ENCODE assay signal across 8 cellular contexts in the genomic region with DNA sequence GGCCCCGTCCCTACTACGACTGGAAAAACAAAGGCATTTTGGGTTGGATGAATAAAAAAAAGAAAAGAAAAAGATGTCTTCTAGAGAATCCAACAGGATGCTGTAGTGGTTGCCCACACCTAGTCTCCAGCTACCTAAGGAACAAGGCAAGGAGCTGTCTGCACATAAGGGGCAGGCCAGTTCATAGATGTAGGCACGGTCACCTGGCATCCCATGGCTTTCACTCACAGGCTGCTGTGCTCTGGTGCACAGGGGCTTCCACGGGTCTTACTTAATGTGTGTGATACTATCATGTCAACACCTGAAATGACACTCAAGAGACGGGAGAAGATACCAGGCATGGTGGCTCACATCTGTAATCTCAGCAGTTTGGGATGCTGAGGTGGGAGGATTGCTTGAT. TPM values are rescaled to one million over a fixed set of nuclear protein-coding genes. Genes with fewer than 3 reads are reported as not detected.
DNase-seq lines count a peak whose midpoint lies in the region; ATAC-seq, FAIRE-seq and TF ChIP-seq lines count a peak whose summit lies in the region.

No MANE protein-coding gene starts in this region.

- no peaks in the 10 kb centered on the region for H3K9me3 ChIP-seq in CD8-positive, alpha-beta T cell (ENCODE audit: low read length)
- no peaks in the 10 kb centered on the region for H3K9me3 ChIP-seq in RWPE2 (ENCODE audit: severe bottlenecking)
- no peaks in the 10 kb centered on the region for H3K9me3 ChIP-seq in esophagus (ENCODE audit: control insufficient read depth in 2 of 2, insufficient read depth in 1 of 2, low read depth in 1 of 2, low read length in 1 of 2)
- H3K9me3 ChIP-seq in prostate gland = no peaks in the 10 kb centered on the region

- CTCF ChIA-PET in CD8-positive, alpha-beta T cell (lab: Charles Lee) = no interaction called here

- WGBS in esophagus, 2 donors = 61 to 72% methylated on average over 5 of the region's 5 CpGs
- WGBS in prostate gland = 62% methylated on average over 5 of the region's 5 CpGs

- H3K4me3 Mint-ChIP-seq in CD8-positive, alpha-beta T cell = peak overlapping the region; percentile 76

- H3K4me3 ChIP-seq in CD8-positive, alpha-beta T cell (ENCODE audit: low read depth, low read length) = peak overlapping the region; percentile 72
- H3K4me3 ChIP-seq in RWPE2 (ENCODE audit: severe bottlenecking) (peak overlapping the region; percentile 59), esophagus (ENCODE audit: low read depth in 1 of 2, low read length in 2 of 2) (peak overlapping the region; percentile 12 to 74), prostate gland (peak overlapping the region; percentile 84 to 92)

- no peak for ATAC-seq in CD8-positive, alpha-beta T cell
- ATAC-seq in RWPE2 (ENCODE audit: low read depth) = no peak
- ATAC-seq in left colon = no peak
- ATAC-seq in HG02981 (IDR thresholded peaks at IDR 0.05; ENCODE audit: unreplicated experiment) = no peak

- peak in 1 of 7 experiments; percentile 15 for DNase-seq in CD8-positive, alpha-beta T cell
- DNase-seq in RWPE2 (ENCODE audit: low spot score) (no peak), prostate gland (ENCODE audit: low spot score) (no peak), HTR-8/SVneo (ENCODE audit: insufficient read length, low spot score) (no peak), left colon (no peak), NCI-H2171 (lab: John Stamatoyannopoulos, UW) (no peak)

- TF ChIP-seq CTCF in CD8-positive, alpha-beta T cell (IDR thresholded peaks at IDR 0.05) = no peak
- TF ChIP-seq CTCF in RWPE2 (IDR thresholded peaks at IDR 0.05; ENCODE audit: poor library complexity, severe bottlenecking) (no peak), prostate gland (IDR thresholded peaks at IDR 0.05) (no peak)

- no peaks in the 10 kb centered on the region for H3K27me3 Mint-ChIP-seq in CD8-positive, alpha-beta T cell (ENCODE audit: low read depth)

- peaks cover 19% of the 10 kb centered on the region for H3K36me3 Mint-ChIP-seq in CD8-positive, alpha-beta T cell

- FAIRE-seq in HTR-8/SVneo (lab: Jason Lieb, UNC) = no peak

- no peak overlapping the region for H3K27ac ChIP-seq in CD8-positive, alpha-beta T cell (ENCODE audit: low read depth, low read length)
- H3K27ac ChIP-seq in RWPE2 (ENCODE audit: poor library complexity, severe bottlenecking) (peak overlapping the region; percentile 74), esophagus (ENCODE audit: low read depth in 2 of 2, low read length in 1 of 2) (peak overlapping the region in 1 of 2 donors; percentile 58), prostate gland (peak overlapping the region; percentile 86 to 96)

- no peaks in the 10 kb centered on the region for H3K9me3 Mint-ChIP-seq in CD8-positive, alpha-beta T cell

- H3K36me3 ChIP-seq in CD8-positive, alpha-beta T cell (ENCODE audit: insufficient read depth, low read length) = peaks cover 10% of the 10 kb centered on the region
- no peaks in the 10 kb centered on the region; the same call in 1 of the 2 replicates for H3K36me3 ChIP-seq in RWPE2 (ENCODE audit: low read depth)
- peaks cover 0 to 3% of the 10 kb centered on the region in 2 donors for H3K36me3 ChIP-seq in esophagus (ENCODE audit: control insufficient read depth in 2 of 2, insufficient read depth in 2 of 2, low read length in 1 of 2)
- no peaks in the 10 kb centered on the region for H3K36me3 ChIP-seq in prostate gland

- H3K4me1 ChIP-seq in CD8-positive, alpha-beta T cell (ENCODE audit: insufficient read depth, low read length) = peaks cover 44% of the 10 kb centered on the region
- no peaks in the 10 kb centered on the region for H3K4me1 ChIP-seq in RWPE2 (ENCODE audit: insufficient read depth, poor library complexity, severe bottlenecking)
- peaks cover 0 to 2% of the 10 kb centered on the region in 2 donors for H3K4me1 ChIP-seq in esophagus (ENCODE audit: control insufficient read depth in 2 of 2, insufficient read depth in 2 of 2, low read length in 1 of 2)
- H3K4me1 ChIP-seq in prostate gland (replicated peaks) = no peaks in the 10 kb centered on the region

- no peak for TF ChIP-seq POLR2A in prostate gland (IDR thresholded peaks at IDR 0.05)

- POLR2A ChIA-PET in CD8-positive, alpha-beta T cell (lab: Charles Lee) = interaction anchor here (2.5 kb wide), 1 partner anchor 24 kb away, joined by 19 read pairs; no protein-coding TSS in a partner anchor

- H3K27me3 ChIP-seq in CD8-positive, alpha-beta T cell (ENCODE audit: insufficient read depth, low read length) = no peaks in the 10 kb centered on the region
- H3K27me3 ChIP-seq in RWPE2 (ENCODE audit: insufficient read depth, poor library complexity, severe bottlenecking) = no peaks in the 10 kb centered on the region
- no peaks in the 10 kb centered on the region for H3K27me3 ChIP-seq in esophagus (ENCODE audit: control insufficient read depth in 1 of 2, insufficient read depth in 2 of 2, low read length in 2 of 2)
- no peaks in the 10 kb centered on the region for H3K27me3 ChIP-seq in prostate gland (replicated peaks; ENCODE audit: insufficient read depth)

- peak overlapping the region; percentile 12 for H3K27ac Mint-ChIP-seq in CD8-positive, alpha-beta T cell

- peaks cover 55% of the 10 kb centered on the region for H3K4me1 Mint-ChIP-seq in CD8-positive, alpha-beta T cell (ENCODE audit: low read depth)

- intact Hi-C loops in CD8-positive, alpha-beta T cell (cut with DNase I, micrococcal nuclease) = loop anchor here (1.0 to 10.0 kb wide), 8 partner anchors 53 to 367 kb away; partner anchors contain the start of genes RABGEF1 (in 1 of the 2) and TYW1 (in 1 of the 2)
- intact Hi-C loops in prostate gland (cut with DNase I) = loop anchor here (2.0 kb wide), 1 partner anchor 37 kb away; no protein-coding TSS in a partner anchor
- intact Hi-C loops in left colon (cut with DNase I, micrococcal nuclease) = no loop called here

RNA-seq across cellular contexts. Expression of gene KCTD7, which starts 1.0 kb away (rescaled TPM):
- 10 to 100 TPM; 12.9 to 13.2 TPM for total RNA-seq in CD8-positive, alpha-beta T cell
- 1 to 10 TPM; 1.9 to 2.9 TPM for polyA plus RNA-seq in esophagus
- 10 to 100 TPM; 17.7 to 61.0 TPM for total RNA-seq in prostate gland
- 1 to 10 TPM; 5.6 to 8.6 TPM for total RNA-seq in left colon

Comparison
In these comparisons a context has a peak if more than half of its experiments do, and no peak if none do; other contexts are left out.
1. intact Hi-C loops: an anchor here in CD8-positive, alpha-beta T cell (1.0 to 10.0 kb wide) and prostate gland (2.0 kb wide); none called in left colon.